In the genomic region with DNA sequence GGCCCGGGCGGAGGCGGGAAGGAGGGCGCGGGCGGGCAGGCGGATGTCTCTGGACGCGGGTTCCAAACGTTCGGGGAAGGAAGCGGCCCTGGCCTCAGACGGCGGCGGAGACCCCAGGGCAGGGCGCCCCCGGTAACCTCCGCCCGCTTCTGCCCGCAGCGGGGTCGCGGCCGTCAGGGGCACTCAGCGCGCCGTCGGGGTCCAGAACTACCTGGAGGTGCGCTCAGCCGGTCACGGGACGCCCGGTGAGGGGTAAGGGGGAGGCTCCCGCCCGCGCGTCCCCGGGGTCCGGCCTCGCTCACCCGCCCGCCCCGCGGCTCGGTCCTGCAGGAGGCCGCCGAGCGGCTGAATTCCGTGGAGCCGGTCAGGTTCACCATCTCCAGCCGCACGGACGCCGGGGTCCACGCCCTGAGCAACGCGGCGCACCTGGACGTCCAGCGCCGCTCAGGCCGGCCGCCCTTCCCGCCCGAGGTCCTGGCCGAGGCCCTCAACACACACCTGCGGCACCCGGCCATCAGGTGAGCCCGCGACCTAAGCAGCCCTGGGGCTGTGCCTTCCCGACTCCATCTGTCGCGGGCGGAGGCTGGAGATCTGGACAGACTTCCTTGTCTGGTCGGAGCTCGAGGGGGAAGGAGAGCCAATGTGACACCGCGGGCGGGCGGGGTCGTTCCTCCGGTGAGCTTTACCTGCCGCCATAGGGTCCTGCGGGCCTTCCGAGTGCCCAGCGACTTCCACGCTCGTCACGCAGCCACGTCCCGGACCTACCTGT, we compare ENCODE assay signal across 8 cellular contexts. TPM values are rescaled to one million over a fixed set of nuclear protein-coding genes. Genes with fewer than 3 reads are reported as not detected.
DNase-seq lines count a peak whose midpoint lies in the region; ATAC-seq and TF ChIP-seq lines count a peak whose summit lies in the region.

No MANE protein-coding gene starts in this region.

- H3K36me3 ChIP-seq in GM06990 (ENCODE audit: control insufficient read depth, insufficient read depth, low read length), result peaks cover 22% of the 10 kb centered on the region
- H3K36me3 ChIP-seq in fibroblast of lung (ENCODE audit: control insufficient read depth, insufficient read depth, low read length), result peaks cover 32% of the 10 kb centered on the region
- H3K36me3 ChIP-seq in osteoblast (ENCODE audit: insufficient read depth, low read length), result peaks cover 33% of the 10 kb centered on the region

- TF ChIP-seq CTCF in GM06990 (IDR thresholded peaks at IDR 0.05; ENCODE audit: insufficient read depth, low read length, poor library complexity, severe bottlenecking) (no peak), WI38 (IDR thresholded peaks at IDR 0.05; ENCODE audit: low read depth, low read length) (no peak), fibroblast of lung (conservative IDR thresholded peaks at IDR 0.05 in 1 of 2, IDR thresholded peaks at IDR 0.05 in 1 of 2; ENCODE audit: low read depth in 1 of 2, low read length in 2 of 2) (no peak), osteoblast (IDR thresholded peaks at IDR 0.05; ENCODE audit: extremely low read depth, low read depth, low read length) (no peak)

- H3K27ac ChIP-seq in fibroblast of lung (ENCODE audit: insufficient read depth, low read length) (peak overlapping the region; percentile 79), osteoblast (ENCODE audit: low read depth, low read length) (peak overlapping the region; percentile 77)

- no peak overlapping the region for H2AFZ ChIP-seq in fibroblast of lung (ENCODE audit: low read length)
- H2AFZ ChIP-seq in osteoblast (ENCODE audit: low read length), result no peak overlapping the region

- peaks cover 21% of the 10 kb centered on the region for H3K4me1 ChIP-seq in fibroblast of lung (ENCODE audit: control insufficient read depth, extremely low read depth, insufficient read depth, low read length)
- H3K4me1 ChIP-seq in osteoblast (ENCODE audit: insufficient read depth, low read length), result peaks cover 34% of the 10 kb centered on the region

- no peaks in the 10 kb centered on the region for H3K9me3 ChIP-seq in fibroblast of lung (ENCODE audit: control insufficient read depth, insufficient read depth, low read depth, low read length)
- H3K9me3 ChIP-seq in osteoblast (ENCODE audit: low read depth, low read length), result no peaks in the 10 kb centered on the region

- no peaks in the 10 kb centered on the region for H3K27me3 ChIP-seq in GM06990 (replicated peaks; ENCODE audit: control insufficient read depth, insufficient read depth, low read length)
- H3K27me3 ChIP-seq in fibroblast of lung (ENCODE audit: control insufficient read depth, insufficient read depth, low read length), result no peaks in the 10 kb centered on the region
- H3K27me3 ChIP-seq in osteoblast (ENCODE audit: insufficient read depth, low read length), result no peaks in the 10 kb centered on the region

- peak; percentile 2 for ATAC-seq in HG02759 (IDR thresholded peaks at IDR 0.05; ENCODE audit: unreplicated experiment)

- H3K9ac ChIP-seq in fibroblast of lung (ENCODE audit: insufficient read depth, low read length), result peak overlapping the region; percentile 90

- H4K20me1 ChIP-seq in fibroblast of lung (ENCODE audit: control insufficient read depth, extremely low read depth, insufficient read depth, low read length), result no peaks in the 10 kb centered on the region
- peaks cover 48% of the 10 kb centered on the region for H4K20me1 ChIP-seq in osteoblast (ENCODE audit: insufficient read depth, low read length)

- peak overlapping the region; percentile 87 for H3K4me3 ChIP-seq in GM06990 (replicated peaks; ENCODE audit: low read depth, low read length)
- peak overlapping the region; percentile 75 for H3K4me3 ChIP-seq in WI38 (ENCODE audit: low read depth, low read length)
- peak overlapping the region; percentile 45 to 84 (median 81) for H3K4me3 ChIP-seq in fibroblast of lung (replicated peaks in 1 of 4; ENCODE audit: control extremely low read depth in 1 of 4, insufficient read depth in 1 of 4, low read depth in 3 of 4, low read length in 4 of 4)
- H3K4me3 ChIP-seq in osteoblast (ENCODE audit: insufficient read depth, low read length), result peak overlapping the region; percentile 86

- H3K79me2 ChIP-seq in fibroblast of lung (ENCODE audit: control insufficient read depth, insufficient read depth, low read length), result peaks cover 37% of the 10 kb centered on the region
- peaks cover 58% of the 10 kb centered on the region for H3K79me2 ChIP-seq in osteoblast (ENCODE audit: insufficient read depth, low read length)

- DNase-seq in GM06990 (ENCODE audit: extremely low read depth, insufficient read length) (no peak), fibroblast of lung (ENCODE audit: low read depth in 2 of 2) (no peak), osteoblast (ENCODE audit: insufficient read length, low spot score, missing footprints) (no peak), NCI-H2029 (lab: John Stamatoyannopoulos, UW) (no peak), NCI-H1436 (lab: John Stamatoyannopoulos, UW) (no peak), retina (no peak)

- H3K4me2 ChIP-seq in fibroblast of lung (ENCODE audit: extremely low read depth, insufficient read depth, low read length) (peak overlapping the region; percentile 96), osteoblast (ENCODE audit: insufficient read depth, low read length) (peak overlapping the region; percentile 89)

RNA-seq across cellular contexts. Expression of a gene that starts 0.5 kb away (rescaled TPM):
- total RNA-seq in fibroblast of lung (12.7 and 13.1 TPM in 2 replicates), osteoblast (19.4 and 29.3 TPM in 2 replicates)
- polyA plus RNA-seq in fibroblast of lung, result 7.1 and 9.6 TPM in 2 replicates
- polyA plus RNA-seq in fibroblast of lung (2012), result 13.6 and 21.6 TPM in 2 replicates
- polyA minus RNA-seq in fibroblast of lung (ENCODE audit: low replicate concordance), result 14.7 and 16.3 TPM in 2 replicates

RNA-seq across cellular contexts. Expression of a gene that starts 1.2 kb away (rescaled TPM):
- total RNA-seq in fibroblast of lung (34.7 and 50.9 TPM in 2 replicates), osteoblast (31.2 and 46.7 TPM in 2 replicates)
- 15.3 and 15.7 TPM in 2 replicates for polyA plus RNA-seq in fibroblast of lung
- 24.4 and 30.2 TPM in 2 replicates for polyA plus RNA-seq in fibroblast of lung (2012)
- 25.1 and 27.7 TPM in 2 replicates for polyA minus RNA-seq in fibroblast of lung (ENCODE audit: low replicate concordance)

RNA-seq across cellular contexts. Expression of a gene that starts 15.5 kb away (rescaled TPM):
- total RNA-seq in fibroblast of lung (46.2 and 69.2 TPM in 2 replicates), osteoblast (53.3 and 59.7 TPM in 2 replicates)
- 44.1 and 73.0 TPM in 2 replicates for polyA plus RNA-seq in fibroblast of lung
- 67.0 and 92.9 TPM in 2 replicates for polyA plus RNA-seq in fibroblast of lung (2012)
- 210 and 377 TPM in 2 replicates for polyA minus RNA-seq in fibroblast of lung (ENCODE audit: low replicate concordance)

RNA-seq across cellular contexts. Expression of a gene that starts 15.7 kb away (rescaled TPM):
- total RNA-seq in fibroblast of lung (9.0 and 10.1 TPM in 2 replicates), osteoblast (12.7 and 13.8 TPM in 2 replicates)
- polyA plus RNA-seq in fibroblast of lung, result 6.0 and 6.2 TPM in 2 replicates
- polyA plus RNA-seq in fibroblast of lung (2012), result 13.5 and 18.1 TPM in 2 replicates
- polyA minus RNA-seq in fibroblast of lung (ENCODE audit: low replicate concordance), result 4.4 and 5.6 TPM in 2 replicates

RNA-seq across cellular contexts. Expression of a gene that starts 22.1 kb away (rescaled TPM):
- total RNA-seq in fibroblast of lung (0.17 and 0.26 TPM in 2 replicates), osteoblast (under 0.01 TPM in 2 replicates)
- polyA plus RNA-seq in fibroblast of lung, result 0.01 and 0.02 TPM in 2 replicates
- polyA plus RNA-seq in fibroblast of lung (2012), result 0.06 and 0.13 TPM in 2 replicates
- not detected in 2 replicates for polyA minus RNA-seq in fibroblast of lung (ENCODE audit: low replicate concordance)
